Comparison of ENCODE assay signal across 7 cellular contexts in genomic region chr1:90068611-90069280, GRCh38.
"Had no signal": no experiment of that assay in that cellular context is flagged by ENCODE, and none has a peak within 500 bp of the region (broad histone marks: within the 10 kb centered on the region; RNA-seq: fewer than 3 reads in every experiment).

No MANE protein-coding gene starts in this region.

- H3K27ac ChIP-seq: HL-60, KMS-11 had no signal

- ATAC-seq: HepG2 had no signal

- H3K9ac ChIP-seq: KMS-11 had no signal

- H3K4me2 ChIP-seq: KMS-11 had no signal

- FAIRE-seq: HepG2, HTR-8/SVneo had no signal

- DNase-seq: IMR-90, KBM-7, KG1 had no signal
